ENCODE assay signal across 8 cellular contexts in genomic region chr16:3234543-3235541, GRCh38. TPM values are rescaled to one million over a fixed set of nuclear protein-coding genes. Genes with fewer than 3 reads are reported as not detected.
A peak's percentile ranks its signal among the peaks of the same experiment; 100 is the strongest.
DNase-seq lines count a peak whose midpoint lies in the region; TF ChIP-seq lines count a peak whose summit lies in the region.

ZNF200 (minus strand) TSS chr16:3235158; CDS start chr16:3233755, 1,403 bp downstream.

- H3K27ac ChIP-seq in SJSA1: peak within 1 kb of the TSS; percentile 75

- H3K27me3 ChIP-seq in SJSA1 (replicated peaks) (no peaks in the 10 kb centered on the region), neuron (ENCODE audit: insufficient read depth, low read length) (no peaks in the 10 kb centered on the region)

- POLR2A ChIA-PET in HEK293T (lab: Yijun Ruan, JAX): interaction anchor here (0.5 to 1.7 kb wide), 6 partner anchors 16 to 130 kb away, joined by 3 to 6 read pairs (median 3); partner anchors contain the start of gene ZNF263

- H3K4me3 ChIP-seq in SJSA1 (peak within 1 kb of the TSS; percentile 59), neuron (ENCODE audit: low read length) (peak within 1 kb of the TSS; percentile 74)

- CTCF ChIA-PET in HEK293T (lab: Yijun Ruan, JAX): no interaction called here

- DNase-seq in GM03348 (ENCODE audit: low spot score) (peak; percentile 97), HEK293T (ENCODE audit: extremely low spot score) (peak; percentile 94), MV-4-11 (lab: John Stamatoyannopoulos, UW) (peak; percentile 94), SJSA1 (ENCODE audit: low read depth in 1 of 2, low spot score in 2 of 2) (peak; percentile 95 to 96), foreskin melanocyte (peak; percentile 95), stromal cell of bone marrow (ENCODE audit: low read depth) (peak; percentile 91)
- peak; percentile 75 to 90 (median 83) for DNase-seq in activated naive CD4-positive, alpha-beta T cell (lab: John Stamatoyannopoulos, UW)

- H3K4me1 ChIP-seq in SJSA1 (replicated peaks) (peaks cover 9% of the 10 kb centered on the region), neuron (ENCODE audit: insufficient read depth, low read length) (peaks cover 6% of the 10 kb centered on the region)

- H3K36me3 ChIP-seq in SJSA1 (peaks cover 46% of the 10 kb centered on the region), neuron (ENCODE audit: insufficient read depth, low read length) (peaks cover 38% of the 10 kb centered on the region)

- peak within 1 kb of the TSS; percentile 42 for H2AFZ ChIP-seq in neuron (ENCODE audit: low read depth, low read length)

- 0 out of 2 replicates have a peak, but pooled peaks cover 3% of the 10 kb centered on the region for H3K9me3 ChIP-seq in SJSA1 (replicated peaks)
- peaks cover 6% of the 10 kb centered on the region for H3K9me3 ChIP-seq in neuron (ENCODE audit: low read length)

TF ChIP-seq in HEK293T, 16 proteins besides CTCF, POLR2A, EP300 and RAD21:
- TF ChIP-seq FOXA1 (IDR thresholded peaks at IDR 0.05): no peak
- TF ChIP-seq L3MBTL2 (conservative IDR thresholded peaks at IDR 0.05): peak; percentile 83
- peak; percentile 95 for TF ChIP-seq PKNOX1 (IDR thresholded peaks at IDR 0.05)
- TF ChIP-seq HDGF (IDR thresholded peaks at IDR 0.05; ENCODE audit: borderline replicate concordance): no peak
- TF ChIP-seq LEF1 (IDR thresholded peaks at IDR 0.05; ENCODE audit: borderline replicate concordance): no peak
- TF ChIP-seq ELF4 (IDR thresholded peaks at IDR 0.05): peak; percentile 56; the same call in 1 of the 2 replicates

RNA-seq across cellular contexts. Expression of gene ZNF200, which starts in this region (rescaled TPM):
- 8.5 TPM in 2 replicates for total RNA-seq in SJSA1 (2014; rRNA removed; shearing (Covaris generic))

Comparison
In these comparisons a context has a peak if more than half of its experiments do, and no peak if none do; other contexts are left out.
1. Peak in every context shown above with its lines: DNase-seq, H3K4me3 ChIP-seq and H3K27ac ChIP-seq.